Comparison of ENCODE assay signal across 20 cellular contexts in genomic region chr13:62137629-62138405, GRCh38.
DNase-seq lines count a peak whose midpoint lies in the region; TF ChIP-seq lines count a peak whose summit lies in the region.
"Had no signal": no experiment of that assay in that cellular context is flagged by ENCODE, and none has a peak within 500 bp of the region (broad histone marks: within the 10 kb centered on the region; RNA-seq: fewer than 3 reads in every experiment).

No MANE protein-coding gene starts in this region.

- no peaks in the 10 kb centered on the region for H3K9me2 ChIP-seq in PC-9 (ENCODE audit: insufficient read depth)

- H4K12ac ChIP-seq in trophoblast cell (ENCODE audit: low read depth, low read length) = no peak overlapping the region

- peak; percentile 85 for DNase-seq in SJCRH30
- peak; percentile 8 for DNase-seq in foreskin melanocyte
- no peak for DNase-seq in trophoblast cell
- DNase-seq in pons (ENCODE audit: low spot score) = no peak
- no peak for DNase-seq in PC-9
- DNase-seq in NCI-H524 (lab: John Stamatoyannopoulos, UW) = no peak
- DNase-seq: ACHN; BE2C; C1 segment of cervical spinal cord; CD4-positive, CD25-positive, alpha-beta regulatory T cell; CD8-positive, alpha-beta memory T cell; COR-L47; DMS 273 treated with DMSO at 0.1 percent for 48 hours; DMS53; DND-41; EL; GOT3; H9 had no signal

- H3K14ac ChIP-seq in trophoblast cell (ENCODE audit: low read length) = no peak overlapping the region

- no peak overlapping the region for H4K8ac ChIP-seq in trophoblast cell (ENCODE audit: low read depth, low read length)

- no peak overlapping the region for H2BK120ac ChIP-seq in trophoblast cell (ENCODE audit: insufficient read depth, low read length, poor library complexity)

- no peak overlapping the region for H4K91ac ChIP-seq in trophoblast cell (ENCODE audit: low read depth, low read length)

- TF ChIP-seq CTCF in PC-9 (conservative IDR thresholded peaks at IDR 0.05) = no peak

- no peaks in the 10 kb centered on the region for H3K79me1 ChIP-seq in trophoblast cell (ENCODE audit: low read length)

- no peak overlapping the region for H2AFZ ChIP-seq in trophoblast cell (ENCODE audit: insufficient read depth, low read length, poor library complexity)
- H2AFZ ChIP-seq in PC-9 = no peak overlapping the region

- WGBS in trophoblast cell (ENCODE audit: extremely low coverage, insufficient coverage, insufficient read length) = no CpG with 5 or more reads among the region's 2 CpGs

- H3K36me3 ChIP-seq in SJCRH30 = no peaks in the 10 kb centered on the region
- H3K36me3 ChIP-seq in trophoblast cell (ENCODE audit: control insufficient read depth in 1 of 2, insufficient read depth in 2 of 2, low read length in 2 of 2) = no peaks in the 10 kb centered on the region
- no peaks in the 10 kb centered on the region for H3K36me3 ChIP-seq in PC-9 (ENCODE audit: low read depth)
- H3K36me3 ChIP-seq: BE2C had no signal

- intact Hi-C loops in PC-9 (cut with micrococcal nuclease; ENCODE audit: unreplicated experiment) = no loop called here

- no peak overlapping the region for H3K4ac ChIP-seq in trophoblast cell (ENCODE audit: low read depth, low read length)

- no peaks in the 10 kb centered on the region for H4K20me1 ChIP-seq in PC-9 (ENCODE audit: insufficient read depth)

- no peaks in the 10 kb centered on the region for H3K27me3 ChIP-seq in SJCRH30
- no peaks in the 10 kb centered on the region for H3K27me3 ChIP-seq in trophoblast cell (ENCODE audit: insufficient read depth, low read length)
- no peaks in the 10 kb centered on the region for H3K27me3 ChIP-seq in PC-9 (ENCODE audit: insufficient read depth, low read depth)
- H3K27me3 ChIP-seq: BE2C had no signal

- no peak overlapping the region for H3K18ac ChIP-seq in trophoblast cell (ENCODE audit: low read length)

- 0 out of 2 replicates have a peak, but pooled peaks cover 10% of the 10 kb centered on the region for H3K9me3 ChIP-seq in SJCRH30 (replicated peaks)
- no peaks in the 10 kb centered on the region for H3K9me3 ChIP-seq in trophoblast cell (ENCODE audit: insufficient read depth, low read depth, low read length)
- no peaks in the 10 kb centered on the region for H3K9me3 ChIP-seq in PC-9 (ENCODE audit: insufficient read depth, low read depth)
- H3K9me3 ChIP-seq: BE2C had no signal

- H3K4me2 ChIP-seq in trophoblast cell (ENCODE audit: low read length) (peak overlapping the region; percentile 36), PC-9 (no peak overlapping the region)

- H3K9ac ChIP-seq in trophoblast cell (ENCODE audit: low read length) = no peak overlapping the region

- H2BK12ac ChIP-seq in trophoblast cell (ENCODE audit: low read length) = no peak overlapping the region

- H3K4me1 ChIP-seq in SJCRH30 (peaks cover 7% of the 10 kb centered on the region), trophoblast cell (ENCODE audit: control insufficient read depth in 1 of 2, insufficient read depth in 2 of 2, low read length in 2 of 2) (no peaks in the 10 kb centered on the region), PC-9 (replicated peaks; ENCODE audit: insufficient read depth) (no peaks in the 10 kb centered on the region)
- H3K4me1 ChIP-seq: BE2C had no signal

- H2AK5ac ChIP-seq in trophoblast cell (ENCODE audit: low read length) = no peak overlapping the region

- CTCF ChIA-PET in PC-9 (lab: Charles Lee) = no interaction called here

- H3F3A ChIP-seq in PC-9 (ENCODE audit: insufficient read depth, low read depth) = no peaks in the 10 kb centered on the region

- no peaks in the 10 kb centered on the region for H3K79me2 ChIP-seq in trophoblast cell (ENCODE audit: control insufficient read depth, insufficient read depth, low read length, poor library complexity)
- H3K79me2 ChIP-seq in PC-9 (ENCODE audit: low read depth) = no peaks in the 10 kb centered on the region

- no peak overlapping the region for H3K23ac ChIP-seq in trophoblast cell (ENCODE audit: low read length)

- no TSS peak for BruUV-seq in PC-9 (replicated peaks; lab: Mats Ljungman, UMichigan)

- peak overlapping the region; percentile 37 for H3K27ac ChIP-seq in SJCRH30
- no peak overlapping the region for H3K27ac ChIP-seq in trophoblast cell (ENCODE audit: low read depth, low read length)
- no peak overlapping the region for H3K27ac ChIP-seq in PC-9
- H3K27ac ChIP-seq: HL-60 had no signal

- H3K4me3 ChIP-seq in SJCRH30 (no peak overlapping the region), trophoblast cell (ENCODE audit: low read depth, low read length) (no peak overlapping the region), PC-9 (no peak overlapping the region)
- H3K4me3 ChIP-seq: GM12878 had no signal

- POLR2A ChIA-PET in PC-9 (lab: Charles Lee; ENCODE audit: unreplicated experiment) = no interaction called here

- no peak overlapping the region for H2BK5ac ChIP-seq in trophoblast cell (ENCODE audit: low read depth, low read length, poor library complexity)

Comparison
In these comparisons a context has a peak if more than half of its experiments do, and no peak if none do; other contexts are left out.
1. DNase-seq: peak in SJCRH30 (2 of 2) and foreskin melanocyte (single experiment); none in trophoblast cell (0 of 2), pons (single experiment), PC-9 (0 of 2) and NCI-H524 (0 of 2).